In genomic region chr9:125611366-125611765, GRCh38 we compare ENCODE assay signal across 26 cellular contexts.
"Had no signal": no experiment of that assay in that cellular context is flagged by ENCODE, and none has a peak within 500 bp of the region (broad histone marks: within the 10 kb centered on the region; RNA-seq: fewer than 3 reads in every experiment).

No MANE protein-coding gene starts in this region.

- ATAC-seq: stimulated activated effector memory CD8-positive, alpha-beta T cell treated with anti-CD3 and anti-CD28 coated beads, Interleukin-12 subunit alpha, Interleukin-12 subunit beta, amount 100 ng/mL, for 72 hours; stimulated activated memory B cell treated with anti-CD40 and anti-IgM and Interleukin-4, amounts not matched to agents 10 μg/mL and 1 μg/mL and 100 μg/mL, for 72 hours; stimulated activated naive B cell treated with anti-CD40 and anti-IgM and Interleukin-4, amounts not matched to agents 10 μg/mL and 1 μg/mL and 100 μg/mL, for 72 hours; stimulated activated naive CD8-positive, alpha-beta T cell treated with anti-CD3 and anti-CD28 coated beads, Interleukin-15, amount 100 ng/mL, for 72 hours; stimulated activated naive CD8-positive, alpha-beta T cell treated with anti-CD3 and anti-CD28 coated beads, Interleukin-15, Interleukin-2, amounts not matched to agents 100 U/mL and 50 U/mL, for 24 hours; upper lobe of right lung had no signal

- H3K36me3 ChIP-seq: stomach, suprapubic skin, thoracic aorta, tibial artery, tibial nerve, transverse colon, upper lobe of left lung, upper lobe of right lung, uterus, vagina had no signal

- H3K4me1 ChIP-seq: suprapubic skin, testis, tibial artery, transverse colon, uterus, vagina had no signal

- FAIRE-seq: urothelium cell line had no signal

- H3K27me3 ChIP-seq: stomach, suprapubic skin, testis, tibial artery, tibial nerve, transverse colon, upper lobe of left lung, upper lobe of right lung, uterus, vagina had no signal

- H3K27ac ChIP-seq: stomach, suprapubic skin, testis, thoracic aorta, tibial artery, tibial nerve, transverse colon, upper lobe of left lung, upper lobe of right lung, uterus, vagina had no signal

- H3K4me3 ChIP-seq: stomach, suprapubic skin, testis, thoracic aorta, tibial artery, tibial nerve, transverse colon, upper lobe of left lung, upper lobe of right lung, uterus, vagina had no signal

- DNase-seq: stimulated activated CD4-positive, alpha-beta T cell treated with anti-CD3 and anti-CD28 coated beads, Interleukin-2, amount 100 ng/mL, for 48 hours; stimulated activated CD4-positive, alpha-beta T cell treated with anti-CD3 and anti-CD28 coated beads, Interleukin-4, amount 100 ng/mL, for 1 hour; stimulated activated CD4-positive, alpha-beta T cell treated with anti-CD3 and anti-CD28 coated beads, Interleukin-4, amount 100 ng/mL, for 24 hours; stimulated activated CD4-positive, alpha-beta T cell treated with anti-CD3 and anti-CD28 coated beads, Interleukin-4, amount 100 ng/mL, for 4 hours; stimulated activated CD8-positive, alpha-beta memory T cell treated with anti-CD3 and anti-CD28 coated beads, Interleukin-4, amount 100 ng/mL, for 48 hours; stimulated activated naive B cell treated with anti-CD40 and anti-IgM and Interleukin-4, amounts not matched to agents 10 μg/mL and 1 μg/mL and 100 μg/mL, for 72 hours; stimulated activated naive CD4-positive, alpha-beta T cell; stimulated activated naive CD4-positive, alpha-beta T cell treated with Interleukin-2 at 50 U/mL for 16 hours; stimulated activated naive CD8-positive, alpha-beta T cell treated with anti-CD3 and anti-CD28 coated beads, Interleukin-15, amount 100 ng/mL, for 72 hours; stimulated activated naive CD8-positive, alpha-beta T cell treated with anti-CD3 and anti-CD28 coated beads, Interleukin-15, Interleukin-2, amounts not matched to agents 100 U/mL and 50 U/mL, for 24 hours; stomach; substantia nigra; testis; tibial artery; transverse colon; trophoblast cell; upper lobe of left lung; upper lobe of right lung; uterus had no signal

- H3K9me3 ChIP-seq: stomach, suprapubic skin, testis, thoracic aorta, tibial artery, tibial nerve, transverse colon, upper lobe of left lung, upper lobe of right lung, uterus, vagina had no signal
